22 cellular contexts compared by ENCODE assay signal in the genomic region with DNA sequence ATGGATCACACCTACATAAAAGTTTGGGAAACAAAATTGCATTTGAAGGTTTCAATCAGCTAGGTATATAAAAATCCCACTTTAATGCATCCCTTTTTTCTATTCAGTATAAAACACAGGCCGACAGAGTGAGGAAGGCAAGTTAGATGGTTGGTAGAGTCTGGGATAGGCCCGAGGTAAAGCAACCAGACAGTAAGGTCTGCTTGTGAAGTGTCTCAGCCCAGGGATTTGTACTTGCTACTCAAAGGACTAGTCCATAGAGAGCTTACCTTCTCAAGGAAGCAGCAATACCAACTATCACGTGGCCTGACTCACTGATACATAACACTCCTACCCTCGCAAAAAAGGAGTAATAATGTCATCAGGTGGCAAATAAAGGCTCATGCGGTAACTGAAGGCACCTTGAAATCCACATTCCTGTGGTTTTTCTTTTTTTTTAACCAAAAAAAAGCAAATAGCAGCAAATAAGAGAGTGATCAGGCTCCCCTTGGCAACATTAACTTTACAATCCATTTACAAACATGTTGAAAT. TPM values are rescaled to one million over a fixed set of nuclear protein-coding genes. Genes with fewer than 3 reads are reported as not detected.
"Had no signal": no experiment of that assay in that cellular context is flagged by ENCODE, and none has a peak within 500 bp of the region (broad histone marks: within the 10 kb centered on the region; RNA-seq: fewer than 3 reads in every experiment).

No MANE protein-coding gene starts in this region.

- H3K4me1 ChIP-seq: esophagus squamous epithelium, left ventricle myocardium inferior, right atrium auricular region, tibial nerve, vagina had no signal

- H3K27me3 ChIP-seq: esophagus squamous epithelium, right atrium auricular region, tibial nerve, vagina had no signal

- H3K4me3 ChIP-seq: esophagus squamous epithelium, left ventricle myocardium inferior, right atrium auricular region, tibial nerve, vagina had no signal

- DNase-seq: activated CD4-positive, alpha-beta T cell treated with anti-CD3 and anti-CD28 coated beads, Interleukin-2, amount 10 ng/mL, durations not matched to agents 24 days and 14 days; activated CD8-positive, alpha-beta T cell treated with anti-CD3 and anti-CD28 coated beads for 36 hours; activated naive CD4-positive, alpha-beta T cell treated with anti-CD3 and anti-CD28 coated beads for 36 hours; activated T-cell treated with anti-CD3 and anti-CD28 coated beads, Interleukin-2, amount 50 U/mL, for 24 hours; effector CD4-positive, alpha-beta T cell; esophagus squamous epithelium; hippocampal formation; kidney; left ventricle myocardium inferior; occipital lobe; stimulated activated naive CD8-positive, alpha-beta T cell treated with anti-CD3 and anti-CD28 coated beads, Interleukin-15, Interleukin-2, amounts not matched to agents 100 U/mL and 50 U/mL, for 24 hours; substantia nigra; T-cell; T-helper 9 cell had no signal

- FAIRE-seq: kidney had no signal

- H3K27me3 Mint-ChIP-seq: activated T-cell treated with anti-CD3 and anti-CD28 coated beads, Interleukin-2, amount 50 U/mL, for 24 hours; progenitor cell of endocrine pancreas; T-cell had no signal

- ATAC-seq: activated CD8-positive, alpha-beta T cell treated with anti-CD3 and anti-CD28 coated beads for 36 hours; T-cell had no signal

- H3K27ac Mint-ChIP-seq: activated CD4-positive, alpha-beta T cell treated with anti-CD3 and anti-CD28 coated beads, Interleukin-2, amount 10 ng/mL, durations not matched to agents 24 days and 14 days; activated CD8-positive, alpha-beta T cell treated with anti-CD3 and anti-CD28 coated beads for 36 hours; activated naive CD4-positive, alpha-beta T cell treated with anti-CD3 and anti-CD28 coated beads for 36 hours; activated T-cell treated with anti-CD3 and anti-CD28 coated beads, Interleukin-2, amount 50 U/mL, for 24 hours; activated T-helper 2 cell treated with anti-CD3 and anti-CD28 coated beads, Interferon-gamma antibody, Interleukin-2, Interleukin-4, amounts not matched to agents 10 μg/mL and 5 μg/mL and 100 μg/mL, durations not matched to agents 14 hours and 24 hours and 36 hours; progenitor cell of endocrine pancreas; T-cell had no signal

- H3K4me3 Mint-ChIP-seq: activated CD4-positive, alpha-beta T cell treated with anti-CD3 and anti-CD28 coated beads, Interleukin-2, amount 10 ng/mL, durations not matched to agents 24 days and 14 days; activated CD8-positive, alpha-beta T cell treated with anti-CD3 and anti-CD28 coated beads for 36 hours; activated naive CD4-positive, alpha-beta T cell treated with anti-CD3 and anti-CD28 coated beads for 36 hours; activated T-cell treated with anti-CD3 and anti-CD28 coated beads, Interleukin-2, amount 50 U/mL, for 24 hours; T-cell had no signal

- H3K36me3 ChIP-seq: esophagus squamous epithelium, right atrium auricular region had no signal

- H3K4me1 Mint-ChIP-seq: T-cell had no signal

- H3K27ac ChIP-seq: esophagus squamous epithelium, left ventricle myocardium inferior, right atrium auricular region, tibial nerve, vagina had no signal

RNA-seq across cellular contexts. Expression of a gene that starts 56.2 kb away (rescaled TPM):
- total RNA-seq: activated CD4-positive, alpha-beta T cell treated with anti-CD3 and anti-CD28 coated beads, Interleukin-2, amount 10 ng/mL, durations not matched to agents 24 days and 14 days; activated CD8-positive, alpha-beta T cell treated with anti-CD3 and anti-CD28 coated beads for 36 hours; activated naive CD4-positive, alpha-beta T cell treated with anti-CD3 and anti-CD28 coated beads for 36 hours; activated T-helper 2 cell treated with anti-CD3 and anti-CD28 coated beads, Interferon-gamma antibody, Interleukin-2, Interleukin-4, amounts not matched to agents 10 μg/mL and 5 μg/mL and 100 μg/mL, durations not matched to agents 14 hours and 24 hours and 36 hours; glomerular endothelial cell; left ventricle myocardium inferior; mononuclear cell; right atrium auricular region; T-cell; tibial nerve had no signal

RNA-seq across cellular contexts. Expression of a gene that starts 56.4 kb away (rescaled TPM):
- total RNA-seq: activated CD4-positive, alpha-beta T cell treated with anti-CD3 and anti-CD28 coated beads, Interleukin-2, amount 10 ng/mL, durations not matched to agents 24 days and 14 days; activated CD8-positive, alpha-beta T cell treated with anti-CD3 and anti-CD28 coated beads for 36 hours; activated naive CD4-positive, alpha-beta T cell treated with anti-CD3 and anti-CD28 coated beads for 36 hours; activated T-helper 2 cell treated with anti-CD3 and anti-CD28 coated beads, Interferon-gamma antibody, Interleukin-2, Interleukin-4, amounts not matched to agents 10 μg/mL and 5 μg/mL and 100 μg/mL, durations not matched to agents 14 hours and 24 hours and 36 hours; glomerular endothelial cell; left ventricle myocardium inferior; mononuclear cell; occipital lobe; progenitor cell of endocrine pancreas; right atrium auricular region; T-cell; tibial nerve; vagina had no signal
- polyA plus RNA-seq: neural cell had no signal
